Comparison of ENCODE assay signal across 25 cellular contexts in the genomic region with DNA sequence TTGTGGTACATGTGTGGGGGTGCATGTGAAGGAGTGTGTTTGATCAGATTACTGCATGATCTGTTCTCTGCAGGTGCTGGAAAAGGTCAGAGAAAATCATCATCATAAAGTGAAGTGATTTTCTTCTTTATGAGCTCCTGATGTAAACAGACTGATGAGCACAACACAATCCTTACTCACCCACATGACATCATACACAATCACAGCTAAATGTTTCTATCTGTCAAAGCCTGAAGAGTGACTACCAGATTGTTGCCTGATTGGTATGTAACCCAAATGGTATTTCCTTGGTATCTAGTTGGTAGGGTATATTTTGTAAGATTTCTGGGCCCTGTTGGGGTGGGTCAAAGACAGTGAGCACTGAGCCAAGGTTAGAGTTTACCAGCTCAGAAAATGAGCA.
A peak's percentile ranks its signal among the peaks of the same experiment; 100 is the strongest.
DNase-seq lines count a peak whose midpoint lies in the region; ATAC-seq and TF ChIP-seq lines count a peak whose summit lies in the region.
"Had no signal": no experiment of that assay in that cellular context is flagged by ENCODE, and none has a peak within 500 bp of the region (broad histone marks: within the 10 kb centered on the region; RNA-seq: fewer than 3 reads in every experiment).

No MANE protein-coding gene starts in this region.

- H3K4me3 ChIP-seq in HEK293 (ENCODE audit: low read depth, low read length) (no peak overlapping the region), fibroblast of mammary gland (ENCODE audit: control insufficient read depth, low read depth, low read length) (no peak overlapping the region), Karpas-422 (ENCODE audit: low read length) (no peak overlapping the region)
- H3K4me3 ChIP-seq: esophagus muscularis mucosa, GM23338, heart left ventricle, smooth muscle cell, thyroid gland had no signal

- H3K27ac ChIP-seq in HEK293 (ENCODE audit: extremely low read depth, low read depth, low read length): no peak overlapping the region
- no peak overlapping the region for H3K27ac ChIP-seq in Karpas-422 (ENCODE audit: low read length)
- H3K27ac ChIP-seq: esophagus muscularis mucosa, heart left ventricle, thyroid gland, WERI-Rb-1 had no signal

- H3K9me3 ChIP-seq in HEK293 (ENCODE audit: control insufficient read depth, insufficient read depth, low read depth, low read length): no peaks in the 10 kb centered on the region
- peaks cover 77% of the 10 kb centered on the region for H3K9me3 ChIP-seq in Karpas-422 (ENCODE audit: low read length)
- H3K9me3 ChIP-seq: esophagus muscularis mucosa, heart left ventricle, thyroid gland had no signal

- H3K79me2 ChIP-seq in Karpas-422 (ENCODE audit: low read length): no peaks in the 10 kb centered on the region

- H3K4me2 ChIP-seq in Karpas-422 (ENCODE audit: low read depth, low read length, poor library complexity, severe bottlenecking): no peak overlapping the region
- H3K4me2 ChIP-seq: GM23338, smooth muscle cell had no signal

- no peaks in the 10 kb centered on the region for H3K9me2 ChIP-seq in Karpas-422 (replicated peaks; ENCODE audit: insufficient read depth, low read length)

- POLR2A ChIA-PET in HEK293 (lab: Yijun Ruan, JAX): no interaction called here

- TF ChIP-seq CTCF in HEK293 (tag by site-specific recombination; IDR thresholded peaks at IDR 0.05) (no peak), fibroblast of mammary gland (conservative IDR thresholded peaks at IDR 0.05; ENCODE audit: control insufficient read depth, insufficient read depth, low read depth, low read length) (no peak)

- no peaks in the 10 kb centered on the region for H3K27me3 ChIP-seq in Karpas-422 (ENCODE audit: low read length)
- H3K27me3 ChIP-seq: esophagus muscularis mucosa, heart left ventricle, thyroid gland had no signal

- H4K20me1 ChIP-seq in Karpas-422 (ENCODE audit: insufficient read depth, low read depth, low read length): no peaks in the 10 kb centered on the region

- DNase-seq in DMS153 (lab: John Stamatoyannopoulos, UW) (peak; percentile 86), NCI-H748 treated with DMSO at 0.1 percent for 48 hours (lab: John Stamatoyannopoulos, UW) (peak; percentile 72), fibroblast of mammary gland (ENCODE audit: low read depth) (peak; percentile 62), cerebellar cortex (ENCODE audit: low spot score) (no peak), NCI-H774 (lab: John Stamatoyannopoulos, UW) (no peak), Karpas-422 (no peak)
- DNase-seq: activated CD8-positive, alpha-beta memory T cell treated with anti-CD3 and anti-CD28 coated beads, Interleukin-2, amount 50 U/mL, for 48 hours; CD4-positive, alpha-beta memory T cell; DMS 273 treated with DMSO at 0.1 percent for 48 hours; effector memory CD8-positive, alpha-beta T cell; heart left ventricle; naive B cell; NCI-H1092; NCI-H2029 treated with DMSO at 0.1 percent for 48 hours; occipital lobe; RPMI8226; stimulated activated CD4-positive, alpha-beta T cell treated with anti-CD3 and anti-CD28 coated beads, Interleukin-2, amount 100 ng/mL, for 48 hours; stimulated activated naive CD4-positive, alpha-beta T cell treated with Interleukin-2 at 50 U/mL for 16 hours; thyroid gland; WERI-Rb-1 had no signal

- H3K9ac ChIP-seq in Karpas-422 (ENCODE audit: low read length): no peak overlapping the region

- H3K4me1 ChIP-seq in HEK293 (ENCODE audit: control insufficient read depth, insufficient read depth, low read length) (no peaks in the 10 kb centered on the region), Karpas-422 (ENCODE audit: low read length) (no peaks in the 10 kb centered on the region)
- H3K4me1 ChIP-seq: esophagus muscularis mucosa, heart left ventricle, thyroid gland had no signal

- CTCF ChIA-PET in HEK293 (lab: Yijun Ruan, JAX): interaction anchor here (0.8 kb wide), 2 partner anchors 22 to 426 kb away, joined by 3 read pairs; no protein-coding TSS in a partner anchor

- no peak overlapping the region for H2AFZ ChIP-seq in Karpas-422 (ENCODE audit: low read length)
- H2AFZ ChIP-seq: GM23338 had no signal

- no peaks in the 10 kb centered on the region for H3K36me3 ChIP-seq in HEK293 (ENCODE audit: control insufficient read depth in 2 of 2, insufficient read depth in 1 of 2, low read length in 2 of 2)
- H3K36me3 ChIP-seq in Karpas-422 (ENCODE audit: insufficient read depth, low read length): no peaks in the 10 kb centered on the region
- H3K36me3 ChIP-seq: esophagus muscularis mucosa, heart left ventricle, thyroid gland, WERI-Rb-1 had no signal

- ATAC-seq in HG02763 (IDR thresholded peaks at IDR 0.05; ENCODE audit: unreplicated experiment): no peak
- ATAC-seq: effector memory CD8-positive, alpha-beta T cell; GM23338; heart left ventricle had no signal

TF ChIP-seq in HEK293, 187 proteins besides CTCF, POLR2A, EP300 and RAD21 (continues in another document):
- TF ChIP-seq ZNF548 (tag by site-specific recombination; IDR thresholded peaks at IDR 0.05) (no peak), GFI1B (tag by site-specific recombination; IDR thresholded peaks at IDR 0.05) (peak; percentile 76; the same call in 1 of the 2 replicates), HOXD13 (CRISPR knock-in tag; IDR thresholded peaks at IDR 0.05; ENCODE audit: borderline replicate concordance) (no peak), ZNF837 (tag by site-specific recombination; IDR thresholded peaks at IDR 0.05) (no peak), ZNF175 (tag by site-specific recombination; IDR thresholded peaks at IDR 0.05) (no peak), ZNF677 (tag by site-specific recombination; IDR thresholded peaks at IDR 0.05) (no peak), ZFP69B (tag by site-specific recombination; IDR thresholded peaks at IDR 0.05) (no peak), SCRT2 (tag by site-specific recombination; IDR thresholded peaks at IDR 0.05) (no peak), ZNF561 (tag by site-specific recombination; IDR thresholded peaks at IDR 0.05; ENCODE audit: borderline replicate concordance) (no peak), ZSCAN16 (tag by site-specific recombination; IDR thresholded peaks at IDR 0.05) (no peak), ZFP41 (tag by site-specific recombination; IDR thresholded peaks at IDR 0.05; ENCODE audit: borderline replicate concordance) (no peak)
- TF ChIP-seq, protein P1, sequence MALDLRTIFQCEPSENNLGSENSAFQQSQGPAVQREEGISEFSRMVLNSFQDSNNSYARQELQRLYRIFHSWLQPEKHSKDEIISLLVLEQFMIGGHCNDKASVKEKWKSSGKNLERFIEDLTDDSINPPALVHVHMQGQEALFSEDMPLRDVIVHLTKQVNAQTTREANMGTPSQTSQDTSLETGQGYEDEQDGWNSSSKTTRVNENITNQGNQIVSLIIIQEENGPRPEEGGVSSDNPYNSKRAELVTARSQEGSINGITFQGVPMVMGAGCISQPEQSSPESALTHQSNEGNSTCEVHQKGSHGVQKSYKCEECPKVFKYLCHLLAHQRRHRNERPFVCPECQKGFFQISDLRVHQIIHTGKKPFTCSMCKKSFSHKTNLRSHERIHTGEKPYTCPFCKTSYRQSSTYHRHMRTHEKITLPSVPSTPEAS (tag by site-specific recombination; IDR thresholded peaks at IDR 0.05): no peak
- TF ChIP-seq, protein P2, sequence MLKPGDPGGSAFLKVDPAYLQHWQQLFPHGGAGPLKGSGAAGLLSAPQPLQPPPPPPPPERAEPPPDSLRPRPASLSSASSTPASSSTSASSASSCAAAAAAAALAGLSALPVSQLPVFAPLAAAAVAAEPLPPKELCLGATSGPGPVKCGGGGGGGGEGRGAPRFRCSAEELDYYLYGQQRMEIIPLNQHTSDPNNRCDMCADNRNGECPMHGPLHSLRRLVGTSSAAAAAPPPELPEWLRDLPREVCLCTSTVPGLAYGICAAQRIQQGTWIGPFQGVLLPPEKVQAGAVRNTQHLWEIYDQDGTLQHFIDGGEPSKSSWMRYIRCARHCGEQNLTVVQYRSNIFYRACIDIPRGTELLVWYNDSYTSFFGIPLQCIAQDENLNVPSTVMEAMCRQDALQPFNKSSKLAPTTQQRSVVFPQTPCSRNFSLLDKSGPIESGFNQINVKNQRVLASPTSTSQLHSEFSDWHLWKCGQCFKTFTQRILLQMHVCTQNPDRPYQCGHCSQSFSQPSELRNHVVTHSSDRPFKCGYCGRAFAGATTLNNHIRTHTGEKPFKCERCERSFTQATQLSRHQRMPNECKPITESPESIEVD (tag by site-specific recombination; IDR thresholded peaks at IDR 0.05): no peak

Comparison
In these comparisons a context has a peak if more than half of its experiments do, and no peak if none do; other contexts are left out.
1. DNase-seq: peak in DMS153 (single experiment), NCI-H748 treated with DMSO at 0.1 percent for 48 hours (single experiment) and fibroblast of mammary gland (single experiment); none in cerebellar cortex (single experiment), NCI-H774 (single experiment) and Karpas-422 (single experiment).